Comparison of ENCODE assay signal across 1 cellular context in genomic region chr11:95453616-95454118, GRCh38.
TF ChIP-seq lines count a peak whose summit lies in the region.

No MANE protein-coding gene starts in this region.

TF ChIP-seq in K562, 482 proteins besides CTCF, POLR2A, EP300 and RAD21 (continued from another document and continues in another):
- TF ChIP-seq PKNOX1 (IDR thresholded peaks at IDR 0.05) (peak; percentile 50), RBM25 (IDR thresholded peaks at IDR 0.05; ENCODE audit: low read depth, low read length, severe bottlenecking) (no peak), ZC3H11A (IDR thresholded peaks at IDR 0.05; ENCODE audit: low read depth, low read length) (no peak), VEZF1 (CRISPR knock-in tag; IDR thresholded peaks at IDR 0.05) (peak; percentile 85), CBX5 (IDR thresholded peaks at IDR 0.05; ENCODE audit: borderline replicate concordance, low read depth) (no peak), PBX2 (CRISPR knock-in tag; IDR thresholded peaks at IDR 0.05; ENCODE audit: low read depth) (no peak), PBX2 (tag; conservative IDR thresholded peaks at IDR 0.05; ENCODE audit: low read depth) (peak; percentile 44), ZNF232 (CRISPR knock-in tag; IDR thresholded peaks at IDR 0.05) (no peak), ZNF518B (CRISPR knock-in tag; IDR thresholded peaks at IDR 0.05) (no peak), TSC22D4 (tag; IDR thresholded peaks at IDR 0.05) (no peak), NFIX (CRISPR knock-in tag; IDR thresholded peaks at IDR 0.05; ENCODE audit: low read depth) (no peak), HOMEZ (CRISPR knock-in tag; IDR thresholded peaks at IDR 0.05) (no peak), ZC3H4 (CRISPR knock-in tag; IDR thresholded peaks at IDR 0.05; ENCODE audit: borderline replicate concordance) (no peak), THRB (CRISPR knock-in tag; conservative IDR thresholded peaks at IDR 0.05) (no peak), ESRRA (IDR thresholded peaks at IDR 0.05; ENCODE audit: borderline replicate concordance, low read depth) (no peak), ZNF639 (CRISPR knock-in tag; conservative IDR thresholded peaks at IDR 0.05 in 1 of 2, IDR thresholded peaks at IDR 0.05 in 1 of 2) (no peak), CGGBP1 (CRISPR knock-in tag; IDR thresholded peaks at IDR 0.05) (no peak), ZNF431 (CRISPR knock-in tag; IDR thresholded peaks at IDR 0.05) (no peak), ASH1L (IDR thresholded peaks at IDR 0.05; ENCODE audit: borderline replicate concordance, low read depth, partially characterized antibody) (no peak), ZFPM2 (CRISPR knock-in tag; IDR thresholded peaks at IDR 0.05) (no peak), USF1 (CRISPR knock-in tag; IDR thresholded peaks at IDR 0.05) (no peak), NR4A1 (CRISPR knock-in tag; IDR thresholded peaks at IDR 0.05) (no peak), NR4A1 (tag; IDR thresholded peaks at IDR 0.05) (no peak), TEAD2 (tag; IDR thresholded peaks at IDR 0.05) (no peak), SNRNP70 (optimal IDR thresholded peaks at IDR 0.05; ENCODE audit: low read depth, low read length) (no peak), PRMT5 (CRISPR knock-in tag; IDR thresholded peaks at IDR 0.05) (no peak), MCM7 (IDR thresholded peaks at IDR 0.05) (no peak), ZMIZ1 (IDR thresholded peaks at IDR 0.05; ENCODE audit: low read depth in 2 of 2, low read length in 2 of 2) (no peak), TCF7 (IDR thresholded peaks at IDR 0.05; ENCODE audit: borderline replicate concordance) (no peak), EHMT2 (IDR thresholded peaks at IDR 0.05) (no peak), NR0B1 (IDR thresholded peaks at IDR 0.05; ENCODE audit: partially characterized antibody) (no peak), FOXJ3 (CRISPR knock-in tag; IDR thresholded peaks at IDR 0.05) (no peak), SETDB1 (IDR thresholded peaks at IDR 0.05; ENCODE audit: low read length) (no peak), ZNF764 (CRISPR knock-in tag; IDR thresholded peaks at IDR 0.05; ENCODE audit: low read depth) (no peak), ZNF75A (CRISPR knock-in tag; IDR thresholded peaks at IDR 0.05) (no peak), HMG20B (CRISPR knock-in tag; IDR thresholded peaks at IDR 0.05) (no peak), HDGF (IDR thresholded peaks at IDR 0.05) (no peak), RHOXF2B (CRISPR knock-in tag; conservative IDR thresholded peaks at IDR 0.05) (no peak), ATF1 (CRISPR knock-in tag; IDR thresholded peaks at IDR 0.05) (no peak), ATF1 (tag; IDR thresholded peaks at IDR 0.05) (peak; percentile 32; the same call in 1 of the 2 replicates), ZFP91 (CRISPR knock-in tag; IDR thresholded peaks at IDR 0.05) (no peak), ZNF175 (CRISPR knock-in tag; IDR thresholded peaks at IDR 0.05; ENCODE audit: low read depth) (peak; percentile 77)
